17 cellular contexts compared by ENCODE assay signal in the genomic region with DNA sequence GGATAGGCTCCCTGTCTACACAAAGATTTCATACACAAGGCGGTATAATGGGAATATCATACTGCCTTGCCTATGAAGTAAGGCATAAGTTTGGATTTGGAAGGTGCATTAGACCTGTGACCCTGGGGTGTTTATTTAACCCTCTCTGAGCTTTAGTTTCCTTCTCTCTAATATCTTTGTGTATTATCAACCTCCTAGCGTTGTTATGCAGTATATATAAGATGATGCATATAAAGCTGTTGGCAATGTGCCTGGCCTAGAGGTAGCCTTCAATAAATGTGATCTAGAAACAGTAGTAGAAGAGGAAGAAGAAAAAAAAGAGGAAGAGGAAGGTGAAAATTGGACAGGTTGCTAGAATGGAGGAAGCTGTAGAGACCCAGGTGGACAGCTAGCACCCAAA.
DNase-seq lines count a peak whose midpoint lies in the region; ATAC-seq and TF ChIP-seq lines count a peak whose summit lies in the region.
"Had no signal": no experiment of that assay in that cellular context is flagged by ENCODE, and none has a peak within 500 bp of the region (broad histone marks: within the 10 kb centered on the region; RNA-seq: fewer than 3 reads in every experiment).

No MANE protein-coding gene starts in this region.

- no peak overlapping the region for H3K27ac ChIP-seq in trophoblast cell (ENCODE audit: low read depth, low read length)
- H3K27ac ChIP-seq: 22Rv1, BLaER1 had no signal

- H4K12ac ChIP-seq in trophoblast cell (ENCODE audit: low read depth, low read length): no peak overlapping the region

- H3K9me3 Mint-ChIP-seq in activated B cell treated with CpG ODN at 0.5 μM for 24 hours: no peaks in the 10 kb centered on the region
- H3K9me3 Mint-ChIP-seq: CD8-positive, alpha-beta memory T cell had no signal

- H3K36me3 Mint-ChIP-seq in activated B cell treated with CpG ODN at 0.5 μM for 24 hours (ENCODE audit: low read depth): no peaks in the 10 kb centered on the region

- H2BK5ac ChIP-seq in trophoblast cell (ENCODE audit: low read depth, low read length, poor library complexity): no peak overlapping the region

- no peaks in the 10 kb centered on the region for H3K79me2 ChIP-seq in trophoblast cell (ENCODE audit: control insufficient read depth, insufficient read depth, low read length, poor library complexity)

- H3K9me3 ChIP-seq in mucosa of descending colon (no peaks in the 10 kb centered on the region), trophoblast cell (ENCODE audit: insufficient read depth, low read depth, low read length) (no peaks in the 10 kb centered on the region)
- H3K9me3 ChIP-seq: Caco-2 had no signal

- no peak overlapping the region for H2BK12ac ChIP-seq in trophoblast cell (ENCODE audit: low read length)

- H3K4me1 Mint-ChIP-seq in activated B cell treated with CpG ODN at 0.5 μM for 24 hours: peaks cover 34% of the 10 kb centered on the region
- H3K4me1 Mint-ChIP-seq: CD8-positive, alpha-beta memory T cell had no signal

- no peak overlapping the region for H3K9ac ChIP-seq in trophoblast cell (ENCODE audit: low read length)
- H3K9ac ChIP-seq: BLaER1 had no signal

- intact Hi-C loops in activated B cell treated with CpG ODN at 0.5 μM for 24 hours (cut with micrococcal nuclease) (loop anchor here (10.0 kb wide), 2 partner anchors 654 to 704 kb away; no protein-coding TSS in a partner anchor), mucosa of descending colon (cut with DNase I, micrococcal nuclease) (loop anchor here (5.0 to 10.0 kb wide), 4 partner anchors 524 to 1044 kb away; no protein-coding TSS in a partner anchor)

- ATAC-seq in activated B cell treated with CpG ODN at 0.5 μM for 24 hours (ENCODE audit: low read depth) (peak; percentile 40), mucosa of descending colon (peak; percentile 72)
- ATAC-seq: HepG2 had no signal

- POLR2A ChIA-PET in activated B cell treated with CpG ODN at 0.5 μM for 24 hours (lab: Charles Lee): interaction anchor here (1.4 to 1.5 kb wide), 2 partner anchors 525 to 936 kb away, joined by 3 to 6 read pairs; no protein-coding TSS in a partner anchor

- no peak overlapping the region for H3K23ac ChIP-seq in trophoblast cell (ENCODE audit: low read length)

- H3K4ac ChIP-seq in trophoblast cell (ENCODE audit: low read depth, low read length): no peak overlapping the region

- no peak overlapping the region for H2AK5ac ChIP-seq in trophoblast cell (ENCODE audit: low read length)

- no peak overlapping the region for H3K4me3 ChIP-seq in mucosa of descending colon
- no peak overlapping the region for H3K4me3 ChIP-seq in trophoblast cell (ENCODE audit: low read depth, low read length)
- H3K4me3 ChIP-seq: BLaER1 had no signal

- TF ChIP-seq CTCF in activated B cell treated with CpG ODN at 0.5 μM for 24 hours (IDR thresholded peaks at IDR 0.05) (no peak), mucosa of descending colon (IDR thresholded peaks at IDR 0.05) (no peak)

- CTCF ChIA-PET in activated B cell treated with CpG ODN at 0.5 μM for 24 hours (lab: Charles Lee): interaction anchor here (1.9 to 2.3 kb wide), 5 partner anchors 95 to 962 kb away, joined by 5 to 12 read pairs (median 10); no protein-coding TSS in a partner anchor

- H3K27me3 Mint-ChIP-seq in activated B cell treated with CpG ODN at 0.5 μM for 24 hours: no peaks in the 10 kb centered on the region

- no peaks in the 10 kb centered on the region for H3K79me1 ChIP-seq in trophoblast cell (ENCODE audit: low read length)

- no peak overlapping the region for H4K91ac ChIP-seq in trophoblast cell (ENCODE audit: low read depth, low read length)

- H3K27me3 ChIP-seq in trophoblast cell (ENCODE audit: insufficient read depth, low read length): no peaks in the 10 kb centered on the region
- H3K27me3 ChIP-seq: BLaER1 had no signal

- no peak overlapping the region for H3K18ac ChIP-seq in trophoblast cell (ENCODE audit: low read length)

- no peaks in the 10 kb centered on the region for H3K36me3 ChIP-seq in mucosa of descending colon (ENCODE audit: low read depth)
- no peaks in the 10 kb centered on the region for H3K36me3 ChIP-seq in trophoblast cell (ENCODE audit: control insufficient read depth in 1 of 2, insufficient read depth in 2 of 2, low read length in 2 of 2)

- no peak overlapping the region for H3K4me2 ChIP-seq in trophoblast cell (ENCODE audit: low read length)
- H3K4me2 ChIP-seq: BLaER1 had no signal

- no peak overlapping the region for H2AFZ ChIP-seq in trophoblast cell (ENCODE audit: insufficient read depth, low read length, poor library complexity)

- no peak overlapping the region for H3K4me3 Mint-ChIP-seq in activated B cell treated with CpG ODN at 0.5 μM for 24 hours
- H3K4me3 Mint-ChIP-seq: CD8-positive, alpha-beta memory T cell had no signal

- H4K8ac ChIP-seq in trophoblast cell (ENCODE audit: low read depth, low read length): no peak overlapping the region

- H3K27ac Mint-ChIP-seq in activated B cell treated with CpG ODN at 0.5 μM for 24 hours: no peak overlapping the region
- H3K27ac Mint-ChIP-seq: CD8-positive, alpha-beta memory T cell had no signal

- H3K4me1 ChIP-seq in mucosa of descending colon (ENCODE audit: low read depth) (peaks cover 6% of the 10 kb centered on the region), trophoblast cell (ENCODE audit: control insufficient read depth in 1 of 2, insufficient read depth in 2 of 2, low read length in 2 of 2) (peaks cover 0 to 1% of the 10 kb centered on the region in 2 experiments)

- no CpG with 5 or more reads among the region's 2 CpGs for WGBS in trophoblast cell (ENCODE audit: extremely low coverage, insufficient coverage, insufficient read length)

- H2BK120ac ChIP-seq in trophoblast cell (ENCODE audit: insufficient read depth, low read length, poor library complexity): no peak overlapping the region

- H3K14ac ChIP-seq in trophoblast cell (ENCODE audit: low read length): no peak overlapping the region

- peak; percentile 11 for DNase-seq in NOMO-1 treated with DMSO at 0.1 percent for 48 hours (lab: John Stamatoyannopoulos, UW; ENCODE audit: unreplicated experiment)
- no peak for DNase-seq in NOMO-1 treated with dmso at 0.1 percent for 144 hours (lab: John Stamatoyannopoulos, UW; ENCODE audit: unreplicated experiment)
- DNase-seq in activated B cell treated with CpG ODN at 0.5 μM for 24 hours: no peak
- DNase-seq in mucosa of descending colon: peak in 1 of 3 donors; percentile 60
- DNase-seq in trophoblast cell: no peak
- DNase-seq in dedifferentiated amniotic fluid mesenchymal stem cell (ENCODE audit: extremely low spot score): no peak
- DNase-seq in kidney glomerular epithelial cell (lab: John Stamatoyannopoulos, UW): no peak
- DNase-seq in retina: no peak
- DNase-seq: AML-193; Caco-2; CD8-positive, alpha-beta memory T cell; DND-41; GF-D8; HCEC 1CT had no signal
